Comparison of ENCODE assay signal across 8 cellular contexts in the genomic region with DNA sequence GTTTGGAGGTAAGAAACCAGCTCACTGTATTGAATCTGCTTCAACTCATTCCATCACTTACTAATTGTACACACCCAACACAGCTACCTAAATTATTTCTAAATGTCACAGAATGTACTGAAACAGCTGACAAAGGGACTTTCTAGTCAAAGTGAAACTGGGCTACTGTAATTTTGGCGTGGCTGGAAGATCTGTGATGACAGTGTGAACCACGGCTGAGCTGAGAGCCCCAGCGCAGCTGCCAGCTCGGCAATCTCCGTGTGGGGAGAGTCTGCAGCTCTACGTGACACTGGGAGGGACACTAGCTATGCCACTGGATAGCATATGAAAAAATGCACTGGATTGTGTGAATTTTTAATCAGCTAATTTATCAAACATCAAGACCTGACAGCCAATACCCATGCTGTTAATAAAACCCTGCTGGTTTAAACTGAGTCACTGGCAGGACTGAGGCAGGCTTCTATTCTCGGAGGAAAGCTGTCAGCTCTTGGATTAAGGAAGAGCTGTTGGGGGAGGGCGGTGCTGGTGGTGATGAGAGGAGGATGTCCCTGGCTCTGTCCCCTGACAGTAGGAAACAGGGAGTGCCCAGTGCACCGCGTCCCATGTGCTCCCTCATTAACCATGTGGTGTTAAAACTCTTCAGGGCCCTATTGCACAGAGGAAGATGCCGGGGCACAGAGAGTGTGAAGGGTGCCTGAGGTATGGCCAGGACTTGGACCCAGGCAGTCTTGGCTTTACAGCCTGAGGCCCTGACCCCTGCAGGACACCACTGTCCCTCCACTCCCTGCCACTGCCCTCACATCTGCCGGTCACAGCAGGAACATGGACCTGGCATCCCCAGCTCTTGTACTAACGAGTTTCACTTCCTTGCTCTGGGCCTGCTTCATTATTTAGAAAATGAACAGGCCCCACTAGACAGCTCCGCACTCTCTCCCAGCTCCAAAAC. TPM values are rescaled to one million over a fixed set of nuclear protein-coding genes. Genes with fewer than 3 reads are reported as not detected.
DNase-seq lines count a peak whose midpoint lies in the region; ATAC-seq lines count a peak whose summit lies in the region.

No MANE protein-coding gene starts in this region.

- no peaks in the 10 kb centered on the region for H3K9me3 Mint-ChIP-seq in activated T-helper 17 cell treated with anti-CD3 and anti-CD28 coated beads, Interleukin-2, amount 50 U/mL, for 72 hours

- H3K9me3 ChIP-seq in BLaER1 treated with 17β-estradiol and CSF1 and Interleukin-3, amounts not matched to agents 10 nM and 100 nM (replicated peaks in 1 of 11) = peaks cover 0 to 6% (median 0%) of the 10 kb centered on the region in 11 experiments; a peak in 2 of 22 replicates
- no peaks in the 10 kb centered on the region for H3K9me3 ChIP-seq in mesodermal cell (ENCODE audit: control insufficient read depth, low read length)

- H3K27me3 ChIP-seq in BLaER1 treated with 17β-estradiol and CSF1 and Interleukin-3, amounts not matched to agents 10 nM and 100 nM = no peaks in the 10 kb centered on the region

- no peak for DNase-seq in OCI-M1 (lab: John Stamatoyannopoulos, UW)
- DNase-seq in stimulated activated CD4-positive, alpha-beta T cell treated with anti-CD3 and anti-CD28 coated beads, Interleukin-4, amount 100 ng/mL, for 24 hours = no peak
- no peak for DNase-seq in NCI-H510A treated with DMSO at 0.1 percent for 48 hours (lab: John Stamatoyannopoulos, UW)

- H3K27me3 Mint-ChIP-seq in activated T-helper 17 cell treated with anti-CD3 and anti-CD28 coated beads, Interleukin-2, amount 50 U/mL, for 72 hours = no peaks in the 10 kb centered on the region

- 70 to 72% methylated on average over 11 to 12 of the region's 14 CpGs for whole genome bisulfite sequencing in mesodermal cell (ENCODE audit: insufficient coverage in 2 of 2), 2 experiments

- H3K36me3 ChIP-seq in BLaER1 treated with 17β-estradiol and CSF1 and Interleukin-3, amounts not matched to agents 10 nM and 100 nM = peaks cover 65 to 100% (median 88%) of the 10 kb centered on the region in 11 experiments
- H3K36me3 ChIP-seq in mesodermal cell (ENCODE audit: control insufficient read depth, insufficient read depth, low read length) = peaks cover 67% of the 10 kb centered on the region

- H3K27ac Mint-ChIP-seq in activated T-helper 17 cell treated with anti-CD3 and anti-CD28 coated beads, Interleukin-2, amount 50 U/mL, for 72 hours = peak overlapping the region; percentile 81

- peaks cover 40 to 98% (median 68%) of the 10 kb centered on the region in 11 experiments; a peak in 21 of 22 replicates for H4K20me1 ChIP-seq in BLaER1 treated with 17β-estradiol and CSF1 and Interleukin-3, amounts not matched to agents 10 nM and 100 nM

- peak overlapping the region in 2 of 11 experiments; percentile 8 to 25; a peak in 1 of 22 replicates for H3K9ac ChIP-seq in BLaER1 treated with 17β-estradiol and CSF1 and Interleukin-3, amounts not matched to agents 10 nM and 100 nM

- H3K4me1 ChIP-seq in BLaER1 treated with 17β-estradiol and CSF1 and Interleukin-3, amounts not matched to agents 10 nM and 100 nM = peaks cover 21 to 46% (median 28%) of the 10 kb centered on the region in 10 experiments
- peaks cover 12% of the 10 kb centered on the region for H3K4me1 ChIP-seq in mesodermal cell (ENCODE audit: control insufficient read depth, insufficient read depth, low read length, poor library complexity, severe bottlenecking)

- peak overlapping the region in 5 of 11 experiments; percentile 7 to 38 (median 18); a peak in 3 of 22 replicates for H3K27ac ChIP-seq in BLaER1 treated with 17β-estradiol and CSF1 and Interleukin-3, amounts not matched to agents 10 nM and 100 nM
- peak overlapping the region; percentile 19 for H3K27ac ChIP-seq in mesodermal cell (ENCODE audit: low read depth, low read length, severe bottlenecking)

- no peak overlapping the region for H3K4me3 ChIP-seq in BLaER1 treated with 17β-estradiol and CSF1 and Interleukin-3, amounts not matched to agents 10 nM and 100 nM
- no peak overlapping the region for H3K4me3 ChIP-seq in mesodermal cell (ENCODE audit: extremely low read depth, insufficient read depth, low read length, poor library complexity, severe bottlenecking)

- H3K4me3 Mint-ChIP-seq in activated T-helper 17 cell treated with anti-CD3 and anti-CD28 coated beads, Interleukin-2, amount 50 U/mL, for 72 hours = peak overlapping the region; percentile 78

- ATAC-seq in GM19023 (IDR thresholded peaks at IDR 0.05; ENCODE audit: unreplicated experiment) = peak; percentile 83
- ATAC-seq in HG03103 (IDR thresholded peaks at IDR 0.05; ENCODE audit: low read depth, unreplicated experiment) = peak; percentile 80
- ATAC-seq in activated T-helper 17 cell treated with anti-CD3 and anti-CD28 coated beads, Interleukin-2, amount 50 U/mL, for 72 hours (replicated peaks) = peak; percentile 94

- peak overlapping the region in 7 of 11 experiments; percentile 27 to 54 (median 37); a peak in 13 of 22 replicates for H3K4me2 ChIP-seq in BLaER1 treated with 17β-estradiol and CSF1 and Interleukin-3, amounts not matched to agents 10 nM and 100 nM

- peaks cover 95% of the 10 kb centered on the region for H3K36me3 Mint-ChIP-seq in activated T-helper 17 cell treated with anti-CD3 and anti-CD28 coated beads, Interleukin-2, amount 50 U/mL, for 72 hours (ENCODE audit: low read depth)

- H3K4me1 Mint-ChIP-seq in activated T-helper 17 cell treated with anti-CD3 and anti-CD28 coated beads, Interleukin-2, amount 50 U/mL, for 72 hours = peaks cover 15% of the 10 kb centered on the region

RNA-seq across cellular contexts. Expression of gene SLC15A4, which starts 13.3 kb away (rescaled TPM):
- total RNA-seq in activated T-helper 17 cell treated with anti-CD3 and anti-CD28 coated beads, Interleukin-2, amount 50 U/mL, for 72 hours = 10 to 100 TPM; 25.2 to 34.2 TPM
- 18.2 TPM for polyA plus RNA-seq in mesodermal cell (2013, experiment 1 of 2)
- polyA plus RNA-seq in mesodermal cell (2013, experiment 2 of 2) = 16.5 TPM

RNA-seq across cellular contexts. Expression of gene GLT1D1, which starts 42.8 kb away (rescaled TPM):
- total RNA-seq in activated T-helper 17 cell treated with anti-CD3 and anti-CD28 coated beads, Interleukin-2, amount 50 U/mL, for 72 hours = not detected
- 1.7 TPM for polyA plus RNA-seq in mesodermal cell (2013, experiment 1 of 2)
- polyA plus RNA-seq in mesodermal cell (2013, experiment 2 of 2) = 1.4 TPM
